Comparison of ENCODE assay signal across 1 cellular context in the genomic region with DNA sequence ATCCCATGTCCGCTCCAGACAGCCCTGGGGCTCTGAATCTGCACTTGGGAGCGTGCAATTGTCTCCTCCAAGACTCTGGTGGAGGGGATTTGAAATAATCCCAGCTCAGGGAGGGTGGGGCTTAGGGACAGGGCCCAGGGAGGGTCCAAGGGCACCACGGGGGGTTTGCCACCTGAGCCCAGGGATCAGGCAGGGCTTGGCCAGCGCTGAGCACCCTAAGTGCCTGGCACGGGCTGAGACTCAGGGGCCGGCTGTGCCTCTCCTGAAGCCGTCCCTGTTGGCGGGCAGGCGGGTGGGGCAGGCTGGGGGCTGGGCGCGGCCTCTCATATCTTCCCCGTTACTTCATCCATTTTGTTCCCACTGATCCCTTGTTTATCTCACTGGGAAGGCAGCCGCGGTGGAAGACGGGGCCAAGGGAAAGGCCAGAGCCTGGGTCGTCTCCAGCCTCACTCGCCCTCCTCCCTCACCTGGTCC.
TF ChIP-seq lines count a peak whose summit lies in the region.

No MANE protein-coding gene starts in this region.

TF ChIP-seq in H1, 55 proteins besides CTCF, POLR2A, EP300 and RAD21:
- no peak for TF ChIP-seq NANOG (IDR thresholded peaks at IDR 0.05; ENCODE audit: insufficient read depth, low read depth, low read length, poor library complexity, severe bottlenecking)
- TF ChIP-seq TEAD4 (IDR thresholded peaks at IDR 0.05; ENCODE audit: low read depth, low read length) = no peak
